17 cellular contexts compared by ENCODE assay signal in genomic region chr7:152513861-152514770, GRCh38.
DNase-seq lines count a peak whose midpoint lies in the region; ATAC-seq, FAIRE-seq and TF ChIP-seq lines count a peak whose summit lies in the region.
"Had no signal": no experiment of that assay in that cellular context is flagged by ENCODE, and none has a peak within 500 bp of the region (broad histone marks: within the 10 kb centered on the region; RNA-seq: fewer than 3 reads in every experiment).

No MANE protein-coding gene starts in this region.

- H3K9ac ChIP-seq in H1 (replicated peaks in 1 of 4; ENCODE audit: extremely low read depth in 1 of 4, low read depth in 3 of 4, low read length in 3 of 4) (no peak overlapping the region), neural progenitor cell (no peak overlapping the region)

- no peak overlapping the region for H2BK12ac ChIP-seq in H1 (ENCODE audit: low read depth, low read length)

- peaks cover 4% of the 10 kb centered on the region for H3K9me3 Mint-ChIP-seq in neural progenitor cell
- H3K9me3 Mint-ChIP-seq: CD8-positive, alpha-beta T cell had no signal

- H3K4me1 ChIP-seq in HEK293 (ENCODE audit: control insufficient read depth, insufficient read depth, low read length), result no peaks in the 10 kb centered on the region
- H3K4me1 ChIP-seq in H1 (replicated peaks in 1 of 4; ENCODE audit: control insufficient read depth in 3 of 4, insufficient read depth in 4 of 4, low read length in 3 of 4), result no peaks in the 10 kb centered on the region
- H3K4me1 ChIP-seq in neural progenitor cell, result no peaks in the 10 kb centered on the region

- WGBS in H1 (ENCODE audit: extremely low coverage in 1 of 2, insufficient coverage in 1 of 2, insufficient read length in 1 of 2, insufficient replicate concordance in 2 of 2, low coverage in 1 of 2, low lambda C conversion rate in 2 of 2, missing lambda C conversion rate in 1 of 2), 2 experiments, result 85% methylated on average over 20 of the region's 20 CpGs; no CpG with 5 or more reads in 1 of the 2 experiments

- H3K79me2 ChIP-seq in H1 (ENCODE audit: control insufficient read depth in 1 of 2, insufficient read depth in 2 of 2, low read length in 2 of 2) (no peaks in the 10 kb centered on the region), neural progenitor cell (ENCODE audit: low read depth) (no peaks in the 10 kb centered on the region)

- no peak overlapping the region for H3K4ac ChIP-seq in H1 (replicated peaks; ENCODE audit: insufficient read length, low read depth, low read length)

- H4K8ac ChIP-seq in H1 (ENCODE audit: extremely low read depth, insufficient read depth, low read length), result no peak overlapping the region

- no peak overlapping the region for H2BK5ac ChIP-seq in H1 (ENCODE audit: low read depth, low read length)

- POLR2A ChIA-PET in HEK293 (lab: Yijun Ruan, JAX) (interaction anchor here (0.7 kb wide), 1 partner anchor 54 kb away, joined by 6 read pairs; no protein-coding TSS in a partner anchor), H1 (lab: Charles Lee; ENCODE audit: partially characterized antibody) (no interaction called here)

- H3K36me3 Mint-ChIP-seq in neural progenitor cell, result no peaks in the 10 kb centered on the region
- H3K36me3 Mint-ChIP-seq: CD14-positive monocyte; CD8-positive, alpha-beta T cell had no signal

- no peaks in the 10 kb centered on the region for H3K9me3 ChIP-seq in HEK293 (ENCODE audit: control insufficient read depth, insufficient read depth, low read depth, low read length)
- peaks cover 0 to 1% of the 10 kb centered on the region in 2 experiments; a peak in 1 of 4 replicates for H3K9me3 ChIP-seq in H1 (ENCODE audit: insufficient read depth in 2 of 2, low read depth in 1 of 2, low read length in 1 of 2)
- no peaks in the 10 kb centered on the region for H3K9me3 ChIP-seq in neural progenitor cell (ENCODE audit: low read depth)

- CTCF ChIA-PET in HEK293 (lab: Yijun Ruan, JAX) (interaction anchor here (0.6 to 1.0 kb wide), 2 partner anchors 100 to 179 kb away, joined by 3 read pairs; no protein-coding TSS in a partner anchor), H1 (lab: Charles Lee; ENCODE audit: partially characterized antibody) (interaction anchor here (0.6 to 1.8 kb wide), 3 partner anchors 8 to 537 kb away, joined by 3 to 4 read pairs (median 4); no protein-coding TSS in a partner anchor)

- H3K4me3 ChIP-seq in HEK293 (ENCODE audit: low read depth, low read length) (no peak overlapping the region), H1 (ENCODE audit: extremely low read depth in 1 of 4, insufficient read depth in 2 of 4, low read depth in 3 of 4, low read length in 4 of 4) (no peak overlapping the region), neural progenitor cell (no peak overlapping the region)

- no peaks in the 10 kb centered on the region for H3K4me1 Mint-ChIP-seq in neural progenitor cell

- no peak for TF ChIP-seq EP300 in H1 (IDR thresholded peaks at IDR 0.05; ENCODE audit: borderline replicate concordance in 1 of 2, low read depth in 2 of 2, low read length in 2 of 2)

- H4K20me1 ChIP-seq in H1 (replicated peaks in 1 of 2; ENCODE audit: control insufficient read depth in 1 of 2, insufficient read depth in 2 of 2, low read length in 2 of 2) (no peaks in the 10 kb centered on the region), neural progenitor cell (ENCODE audit: low read depth) (no peaks in the 10 kb centered on the region)

- DNase-seq in DMS53 (lab: John Stamatoyannopoulos, UW), result peak; percentile 50
- no peak for DNase-seq in DMS53 treated with DMSO at 0.1 percent for 48 hours (lab: John Stamatoyannopoulos, UW; ENCODE audit: unreplicated experiment)
- DNase-seq in H1 (ENCODE audit: low read depth in 1 of 2, low spot score in 2 of 2), result no peak
- DNase-seq in neural progenitor cell (ENCODE audit: low spot score), result no peak
- no peak for DNase-seq in epidermal melanocyte (ENCODE audit: insufficient read length, low spot score)
- DNase-seq: CD8-positive, alpha-beta T cell; COR-L47; DMS153; GF-D8; GOT3; HCEC 1CT had no signal

- H2BK20ac ChIP-seq in H1 (ENCODE audit: low read length), result no peak overlapping the region

- no peak for FAIRE-seq in H1 (lab: Jason Lieb, UNC)
- FAIRE-seq: D721Med had no signal

- H3K36me3 ChIP-seq in HEK293 (ENCODE audit: control insufficient read depth in 2 of 2, insufficient read depth in 1 of 2, low read length in 2 of 2) (no peaks in the 10 kb centered on the region), H1 (ENCODE audit: control insufficient read depth in 2 of 4, insufficient read depth in 4 of 4, low read length in 3 of 4) (no peaks in the 10 kb centered on the region), neural progenitor cell (no peaks in the 10 kb centered on the region)

- TF ChIP-seq CTCF in HEK293 (tag by site-specific recombination; IDR thresholded peaks at IDR 0.05), result no peak
- TF ChIP-seq CTCF in H1 (IDR thresholded peaks at IDR 0.05; ENCODE audit: control extremely low read depth in 1 of 3, insufficient read depth in 1 of 3, low read depth in 1 of 3, low read length in 3 of 3), result no peak
- no peak for TF ChIP-seq CTCF in neural progenitor cell (IDR thresholded peaks at IDR 0.05)

- no peak overlapping the region for H4K91ac ChIP-seq in H1 (replicated peaks; ENCODE audit: insufficient read length, low read length)

- no peak overlapping the region for H3K14ac ChIP-seq in H1 (ENCODE audit: insufficient read length)

- H3K56ac ChIP-seq in H1 (replicated peaks; ENCODE audit: insufficient read length, low read depth, low read length), result no peak overlapping the region

- H2AFZ ChIP-seq in H1 (ENCODE audit: low read length) (peak overlapping the region; percentile 74; the same call in 1 of the 2 replicates), neural progenitor cell (replicated peaks) (peak overlapping the region; percentile 63)

- no peak overlapping the region for H2BK120ac ChIP-seq in H1 (replicated peaks; ENCODE audit: low read depth, low read length)

- TF ChIP-seq RAD21 in H1 (IDR thresholded peaks at IDR 0.05 in 1 of 2, conservative IDR thresholded peaks at IDR 0.05 in 1 of 2; ENCODE audit: low read depth in 2 of 2, low read length in 2 of 2), result no peak

- no peak overlapping the region for H3K23ac ChIP-seq in H1 (ENCODE audit: insufficient read length)

- H4K5ac ChIP-seq in H1 (ENCODE audit: insufficient read length, low read depth, low read length), result no peak overlapping the region

- no peaks in the 10 kb centered on the region for H3K23me2 ChIP-seq in H1 (ENCODE audit: low read depth, low read length)

- no peak overlapping the region for H3K4me3 Mint-ChIP-seq in neural progenitor cell

- no peaks in the 10 kb centered on the region; a peak in 1 of 7 replicates for H3K27me3 ChIP-seq in H1 (replicated peaks in 1 of 4; ENCODE audit: control insufficient read depth in 3 of 4, extremely low read depth in 1 of 4, insufficient read depth in 3 of 4, low read length in 3 of 4)
- no peaks in the 10 kb centered on the region for H3K27me3 ChIP-seq in neural progenitor cell

- no peak overlapping the region for H3K4me2 ChIP-seq in H1 (ENCODE audit: insufficient read depth in 1 of 2, low read depth in 2 of 2, low read length in 2 of 2)
- no peak overlapping the region for H3K4me2 ChIP-seq in neural progenitor cell

- no peaks in the 10 kb centered on the region for H3F3A ChIP-seq in neural progenitor cell (ENCODE audit: low read depth)

- no peak overlapping the region for H3K27ac ChIP-seq in HEK293 (ENCODE audit: extremely low read depth, low read depth, low read length)
- H3K27ac ChIP-seq in H1 (ENCODE audit: low read depth, low read length), result no peak overlapping the region
- no peak overlapping the region for H3K27ac ChIP-seq in neural progenitor cell
- H3K27ac ChIP-seq: 22Rv1 had no signal

- H2BK15ac ChIP-seq in H1 (ENCODE audit: low read length), result no peak overlapping the region

- no peaks in the 10 kb centered on the region for H3K79me1 ChIP-seq in H1 (ENCODE audit: low read depth, low read length)

- no peak overlapping the region for H2AK5ac ChIP-seq in H1 (ENCODE audit: low read depth, low read length)

- no peak for TF ChIP-seq POLR2A in H1 (IDR thresholded peaks at IDR 0.05; ENCODE audit: control extremely low read depth in 1 of 2, low read depth in 2 of 2, low read length in 2 of 2)

- H3K27me3 Mint-ChIP-seq in neural progenitor cell (ENCODE audit: insufficient read depth, low read depth), result peaks cover 5% of the 10 kb centered on the region

- no peak overlapping the region for H3K27ac Mint-ChIP-seq in neural progenitor cell
- H3K27ac Mint-ChIP-seq: CD8-positive, alpha-beta T cell had no signal

- ATAC-seq in HG03280 (IDR thresholded peaks at IDR 0.05; ENCODE audit: unreplicated experiment) (no peak), HG03025 (IDR thresholded peaks at IDR 0.05; ENCODE audit: low FRiP score, unreplicated experiment) (no peak)
- ATAC-seq: CD8-positive, alpha-beta T cell had no signal

- H3K18ac ChIP-seq in H1 (ENCODE audit: extremely low read depth, low read length), result no peak overlapping the region

TF ChIP-seq in HEK293, 187 proteins besides CTCF, POLR2A, EP300 and RAD21 (continues in another document):
- 0 out of 2 replicates have a peak, but pooled peaks have one; percentile 17 for TF ChIP-seq OSR2 (tag by site-specific recombination; IDR thresholded peaks at IDR 0.05)
- no peak for TF ChIP-seq ZNF18 (tag by site-specific recombination; IDR thresholded peaks at IDR 0.05)

TF ChIP-seq in H1, 55 proteins besides CTCF, POLR2A, EP300 and RAD21 (continues in another document):
- TF ChIP-seq SP4 (IDR thresholded peaks at IDR 0.05; ENCODE audit: low read length) (no peak), POU5F1 (IDR thresholded peaks at IDR 0.05; ENCODE audit: low read depth, low read length) (no peak), SP2 (IDR thresholded peaks at IDR 0.05; ENCODE audit: low read length) (no peak), ATF3 (IDR thresholded peaks at IDR 0.05; ENCODE audit: insufficient read depth, low read depth, low read length) (no peak), CBX8 (IDR thresholded peaks at IDR 0.05; ENCODE audit: borderline replicate concordance, low read depth, low read length) (no peak), CHD1 (IDR thresholded peaks at IDR 0.05; ENCODE audit: low read depth, low read length) (no peak), KDM1A (IDR thresholded peaks at IDR 0.05; ENCODE audit: borderline replicate concordance, low read length) (no peak), ASH2L (IDR thresholded peaks at IDR 0.05; ENCODE audit: low read length) (no peak), NRF1 (IDR thresholded peaks at IDR 0.05; ENCODE audit: low read depth, low read length) (no peak), RBBP5 (IDR thresholded peaks at IDR 0.05; ENCODE audit: borderline replicate concordance, low read depth, low read length) (no peak)
